Comparison of ENCODE assay signal across 8 cellular contexts in the genomic region with DNA sequence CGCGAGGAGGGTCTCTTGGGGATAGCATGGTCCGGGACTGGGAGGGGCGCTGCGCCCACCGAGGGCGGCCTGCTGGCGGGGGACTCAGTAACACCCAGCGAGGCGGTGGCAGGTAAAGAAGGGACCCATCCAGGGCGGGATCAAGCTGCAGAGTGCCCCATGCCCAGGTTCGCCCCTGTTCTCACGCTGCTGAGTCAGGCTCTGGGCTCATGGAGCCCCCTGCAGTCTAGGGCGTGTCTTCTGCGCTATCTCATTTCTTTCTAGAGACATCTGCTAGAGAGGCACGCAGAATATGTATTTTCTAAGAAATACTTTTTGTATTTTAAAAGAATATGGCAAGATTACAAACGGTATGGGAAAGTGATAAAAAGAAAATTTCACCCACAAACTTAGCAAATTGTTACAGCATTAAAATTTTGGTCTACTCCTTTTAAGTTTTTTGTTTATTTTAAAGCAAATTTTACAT. TPM values are rescaled to one million over a fixed set of nuclear protein-coding genes. Genes with fewer than 3 reads are reported as not detected.
DNase-seq lines count a peak whose midpoint lies in the region; ATAC-seq and TF ChIP-seq lines count a peak whose summit lies in the region.

No MANE protein-coding gene starts in this region.

- TF ChIP-seq CTCF in HEK293 (tag by site-specific recombination; IDR thresholded peaks at IDR 0.05) (no peak), hepatocyte (IDR thresholded peaks at IDR 0.05; ENCODE audit: poor library complexity) (no peak), gastrocnemius medialis (IDR thresholded peaks at IDR 0.05 in 4 of 5, conservative IDR thresholded peaks at IDR 0.05 in 1 of 5) (peak in 1 of 5 experiments; percentile 18)

- peaks cover 57% of the 10 kb centered on the region for H3K27me3 Mint-ChIP-seq in activated CD4-positive, alpha-beta T cell treated with anti-CD3 and anti-CD28 coated beads, Interleukin-2, amount 10 ng/mL, durations not matched to agents 7 days and 5 days
- H3K27me3 Mint-ChIP-seq in activated naive CD8-positive, alpha-beta T cell: peaks cover 34% of the 10 kb centered on the region

- H3K4me3 Mint-ChIP-seq in activated CD4-positive, alpha-beta T cell treated with anti-CD3 and anti-CD28 coated beads, Interleukin-2, amount 10 ng/mL, durations not matched to agents 7 days and 5 days: peak overlapping the region; percentile 58
- peak overlapping the region; percentile 82 for H3K4me3 Mint-ChIP-seq in activated naive CD8-positive, alpha-beta T cell

- peaks cover 5% of the 10 kb centered on the region for H3K9me3 Mint-ChIP-seq in activated CD4-positive, alpha-beta T cell treated with anti-CD3 and anti-CD28 coated beads, Interleukin-2, amount 10 ng/mL, durations not matched to agents 7 days and 5 days
- H3K9me3 Mint-ChIP-seq in activated naive CD8-positive, alpha-beta T cell (ENCODE audit: low read depth): peaks cover 4% of the 10 kb centered on the region

- WGBS in hepatocyte (ENCODE audit: low lambda C conversion rate, missing lambda C conversion rate): 2% methylated on average over 16 of the region's 17 CpGs

- no peaks in the 10 kb centered on the region for H3K36me3 ChIP-seq in HEK293 (ENCODE audit: control insufficient read depth in 2 of 2, insufficient read depth in 1 of 2, low read length in 2 of 2)
- H3K36me3 ChIP-seq in hepatocyte (replicated peaks; ENCODE audit: insufficient read depth, low read depth): no peaks in the 10 kb centered on the region
- no peaks in the 10 kb centered on the region for H3K36me3 ChIP-seq in gastrocnemius medialis

- intact Hi-C loops in gastrocnemius medialis (cut with DNase I; ENCODE audit: low total_unique reads): loop anchor here (2.0 kb wide), 1 partner anchor 257 kb away; a partner anchor contains a TSS

- ATAC-seq in gastrocnemius medialis (peak; percentile 69 to 74), HG02970 (IDR thresholded peaks at IDR 0.05; ENCODE audit: low FRiP score, unreplicated experiment) (no peak)

- H3K9me3 ChIP-seq in HEK293 (ENCODE audit: control insufficient read depth, insufficient read depth, low read depth, low read length) (no peaks in the 10 kb centered on the region), hepatocyte (ENCODE audit: low read depth) (no peaks in the 10 kb centered on the region), gastrocnemius medialis (no peaks in the 10 kb centered on the region)

- H4K20me1 ChIP-seq in hepatocyte (ENCODE audit: insufficient read depth, poor library complexity, severe bottlenecking): no peaks in the 10 kb centered on the region

- H3K4me1 ChIP-seq in HEK293 (ENCODE audit: control insufficient read depth, insufficient read depth, low read length) (no peaks in the 10 kb centered on the region), hepatocyte (ENCODE audit: insufficient read depth) (no peaks in the 10 kb centered on the region), gastrocnemius medialis (peaks cover 30 to 34% of the 10 kb centered on the region in 2 donors)

- CTCF ChIA-PET in activated CD4-positive, alpha-beta T cell treated with anti-CD3 and anti-CD28 coated beads, Interleukin-2, amount 10 ng/mL, durations not matched to agents 7 days and 5 days (lab: Charles Lee): interaction anchor here (1.4 kb wide), 1 partner anchor 14 kb away, joined by 3 read pairs; no protein-coding TSS in a partner anchor
- CTCF ChIA-PET in HEK293 (lab: Yijun Ruan, JAX): interaction anchor here (0.6 kb wide), 1 partner anchor 121 kb away, joined by 5 read pairs; no protein-coding TSS in a partner anchor

- no peaks in the 10 kb centered on the region for H3K79me2 ChIP-seq in hepatocyte

- H3K27me3 ChIP-seq in hepatocyte: peaks cover 49% of the 10 kb centered on the region
- no peaks in the 10 kb centered on the region for H3K27me3 ChIP-seq in gastrocnemius medialis

- H3K9me2 ChIP-seq in hepatocyte (replicated peaks; ENCODE audit: insufficient read depth): no peaks in the 10 kb centered on the region

- H3K4me2 ChIP-seq in hepatocyte: peak overlapping the region; percentile 97

- peak in 1 of 2 donors; percentile 21 for TF ChIP-seq POLR2A in gastrocnemius medialis (IDR thresholded peaks at IDR 0.05)

- POLR2A ChIA-PET in activated CD4-positive, alpha-beta T cell treated with anti-CD3 and anti-CD28 coated beads, Interleukin-2, amount 10 ng/mL, durations not matched to agents 7 days and 5 days (lab: Charles Lee): no interaction called here
- POLR2A ChIA-PET in HEK293 (lab: Yijun Ruan, JAX): interaction anchor here (0.6 kb wide), 1 partner anchor 827 kb away, joined by 3 read pairs; no protein-coding TSS in a partner anchor

- H3K27ac Mint-ChIP-seq in activated CD4-positive, alpha-beta T cell treated with anti-CD3 and anti-CD28 coated beads, Interleukin-2, amount 10 ng/mL, durations not matched to agents 7 days and 5 days: no peak overlapping the region
- no peak overlapping the region for H3K27ac Mint-ChIP-seq in activated naive CD8-positive, alpha-beta T cell

- DNase-seq in activated CD4-positive, alpha-beta T cell treated with anti-CD3 and anti-CD28 coated beads, Interleukin-2, amount 10 ng/mL, durations not matched to agents 7 days and 5 days: no peak
- DNase-seq in activated CD4-positive, alpha-beta T cell treated with anti-CD3 and anti-CD28 coated beads for 4 hours: no peak
- DNase-seq in NCI-H1930 (lab: John Stamatoyannopoulos, UW) (peak; percentile 40 to 61), hepatocyte (ENCODE audit: low spot score) (peak; percentile 50), gastrocnemius medialis (peak in 1 of 2 donors; percentile 47)

- peak overlapping the region; percentile 90 for H2AFZ ChIP-seq in hepatocyte

- no peaks in the 10 kb centered on the region for H3K36me3 Mint-ChIP-seq in activated CD4-positive, alpha-beta T cell treated with anti-CD3 and anti-CD28 coated beads, Interleukin-2, amount 10 ng/mL, durations not matched to agents 7 days and 5 days (ENCODE audit: low read depth)
- peaks cover 3% of the 10 kb centered on the region for H3K36me3 Mint-ChIP-seq in activated naive CD8-positive, alpha-beta T cell

- H3K4me1 Mint-ChIP-seq in activated CD4-positive, alpha-beta T cell treated with anti-CD3 and anti-CD28 coated beads, Interleukin-2, amount 10 ng/mL, durations not matched to agents 7 days and 5 days: peaks cover 14% of the 10 kb centered on the region
- peaks cover 23% of the 10 kb centered on the region for H3K4me1 Mint-ChIP-seq in activated naive CD8-positive, alpha-beta T cell (ENCODE audit: low read depth)

- peak overlapping the region; percentile 56 for H3K4me3 ChIP-seq in HEK293 (ENCODE audit: low read depth, low read length)
- H3K4me3 ChIP-seq in hepatocyte: peak overlapping the region; percentile 48
- peak overlapping the region; percentile 74 to 85 (median 82) for H3K4me3 ChIP-seq in gastrocnemius medialis

- in situ Hi-C loops in gastrocnemius medialis (cut with MboI; ENCODE audit: low sequenced_read_pairs in 4 of 4): loop anchor here in 2 of 4 donors (25.0 kb wide), 2 partner anchors 291 to 416 kb away; no protein-coding TSS in a partner anchor

- H3K27ac ChIP-seq in HEK293 (ENCODE audit: extremely low read depth, low read depth, low read length) (peak overlapping the region; percentile 81; the same call in 1 of the 2 replicates), hepatocyte (peak overlapping the region; percentile 37), gastrocnemius medialis (peak overlapping the region; percentile 89 to 94 (median 91))

TF ChIP-seq in HEK293, 187 proteins besides CTCF, POLR2A, EP300 and RAD21 (continues in another document):
- TF ChIP-seq ZEB2 (tag by site-specific recombination; IDR thresholded peaks at IDR 0.05): peak; percentile 48; the same call in 1 of the 2 replicates
- TF ChIP-seq, protein P1, sequence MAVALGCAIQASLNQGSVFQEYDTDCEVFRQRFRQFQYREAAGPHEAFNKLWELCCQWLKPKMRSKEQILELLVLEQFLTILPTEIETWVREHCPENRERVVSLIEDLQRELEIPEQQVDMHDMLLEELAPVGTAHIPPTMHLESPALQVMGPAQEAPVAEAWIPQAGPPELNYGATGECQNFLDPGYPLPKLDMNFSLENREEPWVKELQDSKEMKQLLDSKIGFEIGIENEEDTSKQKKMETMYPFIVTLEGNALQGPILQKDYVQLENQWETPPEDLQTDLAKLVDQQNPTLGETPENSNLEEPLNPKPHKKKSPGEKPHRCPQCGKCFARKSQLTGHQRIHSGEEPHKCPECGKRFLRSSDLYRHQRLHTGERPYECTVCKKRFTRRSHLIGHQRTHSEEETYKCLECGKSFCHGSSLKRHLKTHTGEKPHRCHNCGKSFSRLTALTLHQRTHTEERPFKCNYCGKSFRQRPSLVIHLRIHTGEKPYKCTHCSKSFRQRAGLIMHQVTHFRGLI (tag by site-specific recombination; IDR thresholded peaks at IDR 0.05): no peak
- TF ChIP-seq ZXDB (tag by site-specific recombination; IDR thresholded peaks at IDR 0.05): peak; percentile 75
- peak; percentile 60; the same call in 1 of the 2 replicates for TF ChIP-seq KLF1 (tag by site-specific recombination; IDR thresholded peaks at IDR 0.05)
- no peak for TF ChIP-seq ZNF555 (tag by site-specific recombination; conservative IDR thresholded peaks at IDR 0.05)
- 0 out of 2 replicates have a peak, but pooled peaks have one; percentile 15 for TF ChIP-seq KLF8 (tag by site-specific recombination; IDR thresholded peaks at IDR 0.05)
- TF ChIP-seq ZNF157 (tag by site-specific recombination; IDR thresholded peaks at IDR 0.05): no peak
- TF ChIP-seq SP3 (tag by site-specific recombination; IDR thresholded peaks at IDR 0.05): peak; percentile 63
- 0 out of 2 replicates have a peak, but pooled peaks have one; percentile 49 for TF ChIP-seq ZNF843 (tag by site-specific recombination; IDR thresholded peaks at IDR 0.05)
- no peak for TF ChIP-seq ZNF140 (tag by site-specific recombination; IDR thresholded peaks at IDR 0.05)
- no peak for TF ChIP-seq ZNF529 (tag by site-specific recombination; IDR thresholded peaks at IDR 0.05; ENCODE audit: insufficient replicate concordance)
- TF ChIP-seq FEZF1 (tag by site-specific recombination; IDR thresholded peaks at IDR 0.05): no peak

RNA-seq across cellular contexts. Expression of a gene that starts 0.9 kb away (rescaled TPM):
- under 1 TPM; 0.54 to 0.87 TPM for total RNA-seq in activated CD4-positive, alpha-beta T cell treated with anti-CD3 and anti-CD28 coated beads, Interleukin-2, amount 10 ng/mL, durations not matched to agents 7 days and 5 days
- 9.6 and 12.2 TPM in 2 replicates for total RNA-seq in hepatocyte
- polyA plus RNA-seq in hepatocyte: 3.7 and 6.8 TPM in 2 replicates
- 10 to 100 TPM; 32.2 to 60.2 (median 47.5) TPM for total RNA-seq in gastrocnemius medialis

RNA-seq across cellular contexts. Expression of a gene that starts 4.8 kb away (rescaled TPM):
- total RNA-seq in activated CD4-positive, alpha-beta T cell treated with anti-CD3 and anti-CD28 coated beads, Interleukin-2, amount 10 ng/mL, durations not matched to agents 7 days and 5 days: not detected
- 1.1 and 1.8 TPM in 2 replicates for total RNA-seq in hepatocyte
- polyA plus RNA-seq in hepatocyte: 1.2 and 1.3 TPM in 2 replicates
- under 1 TPM in 3 of 4 donors, not detected in 1; 0.24 to 0.98 (median 0.71) TPM for total RNA-seq in gastrocnemius medialis

Comparison
In these comparisons a context has a peak if more than half of its experiments do, and no peak if none do; other contexts are left out.
1. DNase-seq: peak in NCI-H1930 (2 of 2) and hepatocyte (single experiment); none in activated CD4-positive, alpha-beta T cell treated with anti-CD3 and anti-CD28 coated beads, Interleukin-2, amount 10 ng/mL, durations not matched to agents 7 days and 5 days (single experiment) and activated CD4-positive, alpha-beta T cell treated with anti-CD3 and anti-CD28 coated beads for 4 hours (0 of 2).
2. H3K27ac ChIP-seq: peak in every context shown above with its lines; median percentile 91 in gastrocnemius medialis; 81 in HEK293; 37 in hepatocyte.
3. Peak in every context shown above with its lines, with median percentiles within 50 percentile points of each other: H3K4me3 ChIP-seq.